Comparison of ENCODE assay signal across 33 cellular contexts in the genomic region with DNA sequence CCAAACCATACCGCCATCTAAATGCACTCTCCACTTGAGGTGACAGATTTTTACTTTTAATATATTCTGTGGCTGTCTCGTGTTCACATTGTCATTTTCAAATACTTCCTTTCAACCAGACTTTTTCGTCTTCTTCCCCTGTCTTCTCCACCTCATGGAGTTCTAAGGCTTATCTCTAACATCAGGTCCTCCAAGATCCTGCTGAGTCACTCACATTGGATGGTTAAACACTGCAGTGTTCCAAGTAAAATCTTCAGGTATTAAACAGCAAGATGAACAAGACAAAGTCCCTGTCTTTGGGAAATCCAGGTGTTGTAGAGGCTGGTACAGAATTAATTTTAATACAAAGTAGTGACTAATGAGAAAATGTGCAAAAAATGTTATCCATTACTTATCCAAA.
"Had no signal": no experiment of that assay in that cellular context is flagged by ENCODE, and none has a peak within 500 bp of the region (broad histone marks: within the 10 kb centered on the region; RNA-seq: fewer than 3 reads in every experiment).

No MANE protein-coding gene starts in this region.

- H3K9me3 ChIP-seq: adrenal gland, ascending aorta, body of pancreas, breast epithelium had no signal

- H3K36me3 ChIP-seq: adrenal gland, ascending aorta, brain microvascular endothelial cell, breast epithelium, cardiac muscle cell had no signal

- DNase-seq: activated effector memory CD4-positive, alpha-beta T cell treated with anti-CD3 and anti-CD28 coated beads, Interleukin-2, amount 50 U/mL, for 16 hours; activated effector memory CD4-positive, alpha-beta T cell treated with Interleukin-2 at 50 U/mL for 16 hours; activated gamma-delta T cell; activated gamma-delta T cell treated with Interleukin-2 at 50 U/mL for 16 hours; activated naive CD4-positive, alpha-beta T cell; activated naive CD4-positive, alpha-beta T cell treated with anti-CD3 and anti-CD28 coated beads for 36 hours; activated naive CD4-positive, alpha-beta T cell treated with anti-CD3 and anti-CD28 coated beads, Interleukin-2, amount 10 ng/mL, durations not matched to agents 7 days and 5 days; activated naive CD4-positive, alpha-beta T cell treated with anti-CD3 and anti-CD28 coated beads, Interleukin-2, amount 50 U/mL, for 16 hours; activated naive CD4-positive, alpha-beta T cell treated with Interleukin-2 at 50 U/mL for 16 hours; activated naive CD8-positive, alpha-beta T cell treated with anti-CD3 and anti-CD28 coated beads for 36 hours; activated naive CD8-positive, alpha-beta T cell treated with anti-CD3 and anti-CD28 coated beads, Interleukin-2, amount 10 ng/mL, durations not matched to agents 7 days and 5 days; activated naive CD8-positive, alpha-beta T cell treated with anti-CD3 and anti-CD28 coated beads, Interleukin-2, amount 50 U/mL, for 24 hours; activated T-cell treated with anti-CD3 and anti-CD28 coated beads, Interleukin-2, amount 50 U/mL, for 1 hour; activated T-cell treated with anti-CD3 and anti-CD28 coated beads, Interleukin-2, amount 50 U/mL, for 24 hours; activated T-cell treated with anti-CD3 and anti-CD28 coated beads, Interleukin-2, amount 50 U/mL, for 4 hours; activated T-cell treated with anti-CD3 and anti-CD28 coated beads, Interleukin-2, amount 50 U/mL, for 48 hours; activated T-cell treated with anti-CD3 and anti-CD28 coated beads, Interleukin-2, amount 50 U/mL, for 72 hours; adrenal gland; amniotic stem cell; anterior cingulate cortex; aorta; body of pancreas; brain microvascular endothelial cell; caudate nucleus; central memory CD4-positive, alpha-beta T cell; cerebellar nuclear complex had no signal

- H3K4me1 ChIP-seq: adrenal gland, ascending aorta, body of pancreas, breast epithelium had no signal

- H3K27ac ChIP-seq: adrenal gland, ascending aorta, body of pancreas, brain microvascular endothelial cell, breast epithelium, cardiac muscle cell had no signal

- FAIRE-seq: astrocyte, bronchial epithelial cell had no signal

- H3K4me3 ChIP-seq: adrenal gland, ascending aorta, body of pancreas, breast epithelium, cardiac muscle cell had no signal

- ATAC-seq: activated naive CD4-positive, alpha-beta T cell treated with anti-CD3 and anti-CD28 coated beads, Interleukin-2, amount 50 U/mL, for 72 hours; activated naive CD8-positive, alpha-beta T cell treated with anti-CD3 and anti-CD28 coated beads, Interleukin-2, amount 50 U/mL, for 24 hours; activated T-cell treated with anti-CD3 and anti-CD28 coated beads, Interleukin-2, amount 50 U/mL, for 4 hours; activated T-cell treated with anti-CD3 and anti-CD28 coated beads, Interleukin-2, amount 50 U/mL, for 72 hours; activated T-helper 17 cell treated with anti-CD3 and anti-CD28 coated beads, Interleukin-2, amount 50 U/mL, for 72 hours; body of pancreas had no signal

- H3K27me3 ChIP-seq: adrenal gland, ascending aorta, body of pancreas, brain microvascular endothelial cell, breast epithelium, cardiac muscle cell had no signal
